ENCODE assay signal across 7 cellular contexts in the genomic region with DNA sequence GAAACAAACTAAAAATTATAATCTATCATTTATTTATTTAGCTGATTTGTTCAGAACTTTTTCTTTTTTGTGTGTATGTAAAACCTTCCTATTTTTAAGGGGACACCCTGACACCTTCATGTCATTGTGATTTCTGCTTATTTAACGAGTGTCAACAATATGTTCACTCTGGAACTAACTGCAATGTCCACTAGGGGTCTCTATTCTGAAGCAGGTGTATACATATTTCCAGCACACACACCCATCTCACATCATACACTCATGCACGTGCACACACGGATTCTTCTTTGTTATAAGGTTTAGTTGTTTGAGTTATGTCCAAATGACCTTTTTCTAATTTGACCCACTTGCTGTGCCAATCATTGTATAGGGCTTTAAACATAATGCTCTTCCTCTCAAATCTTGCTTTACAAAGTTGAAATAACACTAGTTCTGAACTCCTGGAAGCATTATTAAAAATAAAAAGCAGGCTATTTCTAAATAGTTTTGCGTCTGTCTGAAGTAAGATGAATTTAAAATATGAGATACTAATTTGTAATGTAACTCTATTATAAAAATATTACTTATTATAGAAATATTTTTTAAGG. TPM values are rescaled to one million over a fixed set of nuclear protein-coding genes. Genes with fewer than 3 reads are reported as not detected.
A peak's percentile ranks its signal among the peaks of the same experiment; 100 is the strongest.
DNase-seq lines count a peak whose midpoint lies in the region; ATAC-seq and TF ChIP-seq lines count a peak whose summit lies in the region.

No MANE protein-coding gene starts in this region.

- TF ChIP-seq POLR2A in upper lobe of left lung (IDR thresholded peaks at IDR 0.05), result no peak

- 21 to 28% methylated on average over 4 of the region's 4 CpGs for WGBS in upper lobe of left lung, 2 donors

- no peak for TF ChIP-seq EP300 in upper lobe of left lung (IDR thresholded peaks at IDR 0.05)

- TF ChIP-seq CTCF in kidney epithelial cell (IDR thresholded peaks at IDR 0.05; ENCODE audit: insufficient read depth, low read length, poor library complexity, severe bottlenecking), result peak; percentile 82
- peak; percentile 49 to 75 (median 70) for TF ChIP-seq CTCF in upper lobe of left lung (IDR thresholded peaks at IDR 0.05)

- H3K27me3 ChIP-seq in kidney epithelial cell (ENCODE audit: control insufficient read depth, insufficient read depth, low read length) (no peaks in the 10 kb centered on the region), upper lobe of left lung (no peaks in the 10 kb centered on the region)

- DNase-seq in GM03348 (ENCODE audit: low spot score) (peak; percentile 64), NCI-H524 (lab: John Stamatoyannopoulos, UW) (peak; percentile 20 to 67), astrocyte of the hippocampus (ENCODE audit: low read depth, low spot score) (peak; percentile 74), kidney epithelial cell (ENCODE audit: low read depth) (no peak), upper lobe of left lung (no peak)

- H3K27ac ChIP-seq in upper lobe of left lung, result no peak overlapping the region

- H3K4me3 ChIP-seq in kidney epithelial cell (ENCODE audit: low read depth, low read length) (no peak overlapping the region), upper lobe of left lung (no peak overlapping the region)

- ATAC-seq in GM21423 (IDR thresholded peaks at IDR 0.05; ENCODE audit: unreplicated experiment) (peak; percentile 96), HG03521 (IDR thresholded peaks at IDR 0.05; ENCODE audit: unreplicated experiment) (peak; percentile 98), upper lobe of left lung (ENCODE audit: low FRiP score in 2 of 2) (peak in 1 of 2 donors; percentile 77)

- H3K36me3 ChIP-seq in kidney epithelial cell (ENCODE audit: control insufficient read depth, insufficient read depth, low read length) (peaks cover 1% of the 10 kb centered on the region), upper lobe of left lung (no peaks in the 10 kb centered on the region)

- H3K9me3 ChIP-seq in upper lobe of left lung, result no peaks in the 10 kb centered on the region

- H3K4me1 ChIP-seq in upper lobe of left lung, result no peaks in the 10 kb centered on the region

RNA-seq across cellular contexts. Expression of a gene that starts 15.5 kb away (rescaled TPM):
- total RNA-seq in kidney epithelial cell (34.2 and 53.3 TPM in 2 replicates), upper lobe of left lung (1 to 10 TPM in 2 of 6 donors, under 1 TPM in 2, not detected in 2; 0.54 to 1.5 (median 1.1) TPM)

Comparison
In these comparisons a context has a peak if more than half of its experiments do, and no peak if none do; other contexts are left out.
1. DNase-seq: peak in GM03348 (single experiment), NCI-H524 (2 of 2) and astrocyte of the hippocampus (single experiment); none in kidney epithelial cell (single experiment) and upper lobe of left lung (0 of 2).
2. RNA of a gene that starts 15.5 kb away (total RNA-seq): 34.2 to 53.3 TPM in kidney epithelial cell; 0.54 to 1.5 TPM in upper lobe of left lung; every median in the first group is over 10 times any median in the second.